ENCODE assay signal across 20 cellular contexts in the genomic region with DNA sequence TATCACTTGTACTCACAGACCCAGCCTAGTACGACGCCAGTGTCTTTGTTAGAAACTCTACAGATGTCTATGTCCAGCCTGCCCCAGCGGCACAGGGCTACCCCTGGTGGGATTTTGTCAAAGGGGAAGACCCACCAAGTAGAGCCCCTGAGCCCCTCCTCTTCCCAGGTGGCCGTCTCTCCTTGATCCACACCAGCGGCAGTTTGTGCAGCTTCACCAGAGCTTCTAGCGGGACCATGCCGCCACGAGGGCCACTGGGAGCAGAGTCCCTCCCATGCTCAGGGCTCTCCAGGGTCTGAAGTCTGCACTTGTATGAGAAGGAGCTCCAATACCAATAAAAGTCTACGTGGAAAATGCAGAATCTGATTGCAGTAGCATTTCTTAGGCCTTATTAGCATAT.
DNase-seq lines count a peak whose midpoint lies in the region; ATAC-seq, FAIRE-seq and TF ChIP-seq lines count a peak whose summit lies in the region.
"Had no signal": no experiment of that assay in that cellular context is flagged by ENCODE, and none has a peak within 500 bp of the region (broad histone marks: within the 10 kb centered on the region; RNA-seq: fewer than 3 reads in every experiment).

No MANE protein-coding gene starts in this region.

- WGBS in HepG2 (ENCODE audit: low lambda C conversion rate) = 87% methylated on average over 9 of the region's 9 CpGs
- no CpG with 5 or more reads among the region's 9 CpGs for WGBS in right lobe of liver (ENCODE audit: insufficient coverage, low coverage, low lambda C conversion rate, missing lambda C conversion rate)

- CTCF ChIA-PET in HepG2 (lab: Yijun Ruan, JAX; ENCODE audit: low intra/inter-chr PET ratio, low total read pairs) = no interaction called here

- FAIRE-seq in HepG2 (lab: Jason Lieb, UNC) = no peak
- FAIRE-seq: A549, G401.6, GM12891, HTR-8/SVneo had no signal

- H3K4me1 ChIP-seq in HepG2 (ENCODE audit: insufficient read depth, low read length) = peaks cover 34% of the 10 kb centered on the region
- H3K4me1 ChIP-seq in right lobe of liver = peaks cover 0 to 6% (median 0%) of the 10 kb centered on the region in 4 donors

- TF ChIP-seq RAD21 in HepG2 (CRISPR knock-in tag; IDR thresholded peaks at IDR 0.05) = no peak

- POLR2A ChIA-PET in HepG2 (lab: Yijun Ruan, JAX) = interaction anchor here (1.2 kb wide), 1 partner anchor 247 kb away, joined by 3 read pairs; no protein-coding TSS in a partner anchor

- no TSS peak for BruUV-seq in HepG2 (replicated peaks; lab: Mats Ljungman, UMichigan)

- TF ChIP-seq EP300 in HepG2 (IDR thresholded peaks at IDR 0.05; ENCODE audit: low read depth in 2 of 2, low read length in 2 of 2) (no peak), HepG2 (CRISPR knock-in tag; IDR thresholded peaks at IDR 0.05; ENCODE audit: borderline replicate concordance) (no peak)

- no peaks in the 10 kb centered on the region for H4K20me1 ChIP-seq in HepG2 (ENCODE audit: insufficient read depth, low read length)

- ATAC-seq in HepG2 = peak; percentile 47
- no peak for ATAC-seq in right lobe of liver
- no peak for ATAC-seq in Right ventricle myocardium superior (ENCODE audit: poor library complexity)
- ATAC-seq: A549, GM23338 had no signal

- no peak overlapping the region for H3K9ac ChIP-seq in HepG2 (ENCODE audit: insufficient read depth, low read depth, low read length)

- no peak for TF ChIP-seq CTCF in HepG2 (CRISPR knock-in tag; IDR thresholded peaks at IDR 0.05)
- no peak for TF ChIP-seq CTCF in right lobe of liver (IDR thresholded peaks at IDR 0.05)

- H2AFZ ChIP-seq in HepG2 (ENCODE audit: low read length) = no peak overlapping the region
- H2AFZ ChIP-seq: GM23338 had no signal

- DNase-seq in HepG2 (ENCODE audit: low spot score) (peak; percentile 27), right lobe of liver (no peak), islet precursor cell (peak; percentile 52), COLO829 (ENCODE audit: low spot score) (no peak), NCI-H2196 treated with DMSO at 0.1 percent for 48 hours (lab: John Stamatoyannopoulos, UW; ENCODE audit: unreplicated experiment) (no peak), Right ventricle myocardium superior (no peak)
- DNase-seq: BE2C; Calu3; CD8-positive, alpha-beta memory T cell; DMS 273 treated with DMSO at 0.1 percent for 48 hours; EL; HCEC 1CT; HFFc6 had no signal

- TF ChIP-seq POLR2A in HepG2 (IDR thresholded peaks at IDR 0.05; ENCODE audit: insufficient read depth in 1 of 2, low read depth in 2 of 2, low read length in 2 of 2) (no peak), right lobe of liver (IDR thresholded peaks at IDR 0.05) (no peak)

- no peak overlapping the region for H3K4me3 ChIP-seq in HepG2 (replicated peaks in 1 of 3; ENCODE audit: insufficient read depth in 1 of 3, low read depth in 2 of 3, low read length in 3 of 3)
- H3K4me3 ChIP-seq in right lobe of liver = no peak overlapping the region
- H3K4me3 ChIP-seq: A549, GM23338 had no signal

- in situ Hi-C loops in HepG2 (cut with HindIII; ENCODE audit: extremely low pct_ligation_motif_present, low pct_unique_long_range_greater_than_20kb) = no loop called here

- intact Hi-C loops in HepG2 (cut with micrococcal nuclease; ENCODE audit: unreplicated experiment) (no loop called here), right lobe of liver (cut with DNase I) (no loop called here), Right ventricle myocardium superior (cut with DNase I) (no loop called here)

- H3K36me3 ChIP-seq in HepG2 (replicated peaks in 1 of 2; ENCODE audit: control insufficient read depth in 1 of 2, insufficient read depth in 2 of 2, low read length in 2 of 2) = no peaks in the 10 kb centered on the region; a peak in 1 of 5 replicates
- no peaks in the 10 kb centered on the region for H3K36me3 ChIP-seq in right lobe of liver
- no peaks in the 10 kb centered on the region for H3K36me3 ChIP-seq in KOPT-K1 (ENCODE audit: insufficient read depth, low read length)
- H3K36me3 ChIP-seq: BE2C had no signal

- H3K27me3 ChIP-seq in HepG2 (ENCODE audit: control insufficient read depth in 1 of 2, insufficient read depth in 2 of 2, low read length in 2 of 2) (no peaks in the 10 kb centered on the region), right lobe of liver (no peaks in the 10 kb centered on the region)
- H3K27me3 ChIP-seq: BE2C had no signal

- no peak overlapping the region for H3K4me2 ChIP-seq in HepG2 (ENCODE audit: low read depth, low read length)
- H3K4me2 ChIP-seq: A549, GM23338 had no signal

- H3K9me3 ChIP-seq in HepG2 (ENCODE audit: low read length) (no peaks in the 10 kb centered on the region), right lobe of liver (no peaks in the 10 kb centered on the region), KOPT-K1 (ENCODE audit: insufficient read depth, low read length, poor library complexity, severe bottlenecking) (no peaks in the 10 kb centered on the region)
- H3K9me3 ChIP-seq: A549, BE2C had no signal

- H3K27ac ChIP-seq in HepG2 (ENCODE audit: extremely low read length, insufficient read depth, low read length) = no peak overlapping the region
- H3K27ac ChIP-seq in right lobe of liver = no peak overlapping the region
- peak overlapping the region; percentile 75 for H3K27ac ChIP-seq in KOPT-K1 (ENCODE audit: low read depth, low read length, poor library complexity, severe bottlenecking)
- H3K27ac ChIP-seq: A549, C4-2B had no signal

- H3K79me2 ChIP-seq in HepG2 (ENCODE audit: insufficient read depth, low read length) = peaks cover 52% of the 10 kb centered on the region

TF ChIP-seq in HepG2, 621 proteins besides CTCF, POLR2A, EP300 and RAD21 (continues in another document):
- TF ChIP-seq ZNF773 (CRISPR knock-in tag; IDR thresholded peaks at IDR 0.05; ENCODE audit: borderline replicate concordance) (no peak), ZNF678 (CRISPR knock-in tag; IDR thresholded peaks at IDR 0.05) (no peak), ZNF781 (CRISPR knock-in tag; IDR thresholded peaks at IDR 0.05; ENCODE audit: borderline replicate concordance, not compliant biosample characterization) (no peak), ZBTB38 (CRISPR knock-in tag; IDR thresholded peaks at IDR 0.05) (peak; percentile 92), MBD4 (IDR thresholded peaks at IDR 0.05; ENCODE audit: borderline replicate concordance, low read length) (no peak), PRMT3 (CRISPR knock-in tag; IDR thresholded peaks at IDR 0.05; ENCODE audit: borderline replicate concordance, low read depth) (no peak), CENPT (CRISPR knock-in tag; IDR thresholded peaks at IDR 0.05; ENCODE audit: low read depth) (no peak)
- TF ChIP-seq, protein P1, sequence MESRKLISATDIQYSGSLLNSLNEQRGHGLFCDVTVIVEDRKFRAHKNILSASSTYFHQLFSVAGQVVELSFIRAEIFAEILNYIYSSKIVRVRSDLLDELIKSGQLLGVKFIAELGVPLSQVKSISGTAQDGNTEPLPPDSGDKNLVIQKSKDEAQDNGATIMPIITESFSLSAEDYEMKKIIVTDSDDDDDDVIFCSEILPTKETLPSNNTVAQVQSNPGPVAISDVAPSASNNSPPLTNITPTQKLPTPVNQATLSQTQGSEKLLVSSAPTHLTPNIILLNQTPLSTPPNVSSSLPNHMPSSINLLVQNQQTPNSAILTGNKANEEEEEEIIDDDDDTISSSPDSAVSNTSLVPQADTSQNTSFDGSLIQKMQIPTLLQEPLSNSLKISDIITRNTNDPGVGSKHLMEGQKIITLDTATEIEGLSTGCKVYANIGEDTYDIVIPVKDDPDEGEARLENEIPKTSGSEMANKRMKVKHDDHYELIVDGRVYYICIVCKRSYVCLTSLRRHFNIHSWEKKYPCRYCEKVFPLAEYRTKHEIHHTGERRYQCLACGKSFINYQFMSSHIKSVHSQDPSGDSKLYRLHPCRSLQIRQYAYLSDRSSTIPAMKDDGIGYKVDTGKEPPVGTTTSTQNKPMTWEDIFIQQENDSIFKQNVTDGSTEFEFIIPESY (CRISPR knock-in tag; IDR thresholded peaks at IDR 0.05) = peak; percentile 99
- TF ChIP-seq, protein P2, sequence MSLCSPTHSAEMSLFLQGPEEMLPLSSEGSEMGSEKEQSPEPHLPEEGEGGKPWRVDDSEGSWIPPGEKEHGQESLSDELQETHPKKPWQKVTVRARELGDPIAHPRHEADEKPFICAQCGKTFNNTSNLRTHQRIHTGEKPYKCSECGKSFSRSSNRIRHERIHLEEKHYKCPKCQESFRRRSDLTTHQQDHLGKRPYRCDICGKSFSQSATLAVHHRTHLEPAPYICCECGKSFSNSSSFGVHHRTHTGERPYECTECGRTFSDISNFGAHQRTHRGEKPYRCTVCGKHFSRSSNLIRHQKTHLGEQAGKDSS (CRISPR knock-in tag; IDR thresholded peaks at IDR 0.05; ENCODE audit: borderline replicate concordance, low read depth) = no peak
- TF ChIP-seq, protein P3, sequence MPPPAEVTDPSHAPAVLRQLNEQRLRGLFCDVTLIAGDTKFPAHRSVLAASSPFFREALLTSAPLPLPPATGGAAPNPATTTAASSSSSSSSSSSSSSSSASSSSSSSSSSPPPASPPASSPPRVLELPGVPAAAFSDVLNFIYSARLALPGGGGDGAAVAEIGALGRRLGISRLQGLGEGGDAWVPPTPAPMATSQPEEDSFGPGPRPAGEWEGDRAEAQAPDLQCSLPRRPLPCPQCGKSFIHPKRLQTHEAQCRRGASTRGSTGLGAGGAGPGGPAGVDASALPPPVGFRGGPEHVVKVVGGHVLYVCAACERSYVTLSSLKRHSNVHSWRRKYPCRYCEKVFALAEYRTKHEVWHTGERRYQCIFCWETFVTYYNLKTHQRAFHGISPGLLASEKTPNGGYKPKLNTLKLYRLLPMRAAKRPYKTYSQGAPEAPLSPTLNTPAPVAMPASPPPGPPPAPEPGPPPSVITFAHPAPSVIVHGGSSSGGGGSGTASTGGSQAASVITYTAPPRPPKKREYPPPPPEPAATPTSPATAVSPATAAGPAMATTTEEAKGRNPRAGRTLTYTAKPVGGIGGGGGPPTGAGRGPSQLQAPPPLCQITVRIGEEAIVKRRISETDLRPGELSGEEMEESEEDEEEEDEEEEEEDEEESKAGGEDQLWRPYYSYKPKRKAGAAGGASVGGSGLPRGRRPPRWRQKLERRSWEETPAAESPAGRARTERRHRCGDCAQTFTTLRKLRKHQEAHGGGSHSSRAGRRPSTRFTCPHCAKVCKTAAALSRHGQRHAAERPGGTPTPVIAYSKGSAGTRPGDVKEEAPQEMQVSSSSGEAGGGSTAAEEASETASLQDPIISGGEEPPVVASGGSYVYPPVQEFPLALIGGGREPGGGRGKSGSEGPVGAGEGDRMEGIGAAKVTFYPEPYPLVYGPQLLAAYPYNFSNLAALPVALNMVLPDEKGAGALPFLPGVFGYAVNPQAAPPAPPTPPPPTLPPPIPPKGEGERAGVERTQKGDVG (CRISPR knock-in tag; IDR thresholded peaks at IDR 0.05; ENCODE audit: borderline replicate concordance) = peak; percentile 62; the same call in 1 of the 2 replicates

Comparison
In these comparisons a context has a peak if more than half of its experiments do, and no peak if none do; other contexts are left out.
1. DNase-seq: peak in HepG2 (single experiment) and islet precursor cell (single experiment); none in right lobe of liver (0 of 3), COLO829 (single experiment), NCI-H2196 treated with DMSO at 0.1 percent for 48 hours (single experiment) and Right ventricle myocardium superior (single experiment).